18 cellular contexts compared by ENCODE assay signal in genomic region chr10:112299456-112299855, GRCh38. TPM values are rescaled to one million over a fixed set of nuclear protein-coding genes. Genes with fewer than 3 reads are reported as not detected.
DNase-seq lines count a peak whose midpoint lies in the region; ATAC-seq and TF ChIP-seq lines count a peak whose summit lies in the region.
"Had no signal": no experiment of that assay in that cellular context is flagged by ENCODE, and none has a peak within 500 bp of the region (broad histone marks: within the 10 kb centered on the region; RNA-seq: fewer than 3 reads in every experiment).

No MANE protein-coding gene starts in this region.

- H3K36me3 ChIP-seq in GM23338 (ENCODE audit: insufficient read depth), result no peaks in the 10 kb centered on the region
- no peaks in the 10 kb centered on the region for H3K36me3 ChIP-seq in thyroid gland
- no peaks in the 10 kb centered on the region for H3K36me3 ChIP-seq in mucosa of descending colon (ENCODE audit: low read depth)
- H3K36me3 ChIP-seq in Karpas-422 (ENCODE audit: insufficient read depth, low read length), result no peaks in the 10 kb centered on the region
- H3K36me3 ChIP-seq: BE2C had no signal

- no peak for TF ChIP-seq POLR2A in thyroid gland (IDR thresholded peaks at IDR 0.05)

- H3K36me3 Mint-ChIP-seq in GM23338 (ENCODE audit: low read depth), result no peaks in the 10 kb centered on the region
- no peaks in the 10 kb centered on the region for H3K36me3 Mint-ChIP-seq in nephron progenitor cell (ENCODE audit: low read depth)
- no peaks in the 10 kb centered on the region for H3K36me3 Mint-ChIP-seq in stimulated activated memory B cell treated with anti-CD40 and anti-IgM and Interleukin-4, amounts not matched to agents 10 μg/mL and 1 μg/mL and 100 μg/mL, for 72 hours

- H4K20me1 ChIP-seq in GM23338 (replicated peaks; ENCODE audit: insufficient read depth) (no peaks in the 10 kb centered on the region), Karpas-422 (ENCODE audit: insufficient read depth, low read depth, low read length) (no peaks in the 10 kb centered on the region)

- H3K27ac ChIP-seq in GM23338 (ENCODE audit: low read depth) (no peak overlapping the region), thyroid gland (peak overlapping the region; percentile 75 to 97 (median 86)), Karpas-422 (ENCODE audit: low read length) (no peak overlapping the region)
- H3K27ac ChIP-seq: HL-60 had no signal

- no peak overlapping the region for H3K4me3 Mint-ChIP-seq in GM23338
- H3K4me3 Mint-ChIP-seq in nephron progenitor cell, result no peak overlapping the region
- no peak overlapping the region for H3K4me3 Mint-ChIP-seq in stimulated activated memory B cell treated with anti-CD40 and anti-IgM and Interleukin-4, amounts not matched to agents 10 μg/mL and 1 μg/mL and 100 μg/mL, for 72 hours
- H3K4me3 Mint-ChIP-seq: CD4-positive, alpha-beta T cell; HFFc6 had no signal

- no peak overlapping the region for H3K9ac ChIP-seq in Karpas-422 (ENCODE audit: low read length)

- H3K4me1 ChIP-seq in GM23338 (ENCODE audit: insufficient read depth), result no peaks in the 10 kb centered on the region
- peaks cover 25 to 48% of the 10 kb centered on the region in 2 donors for H3K4me1 ChIP-seq in thyroid gland
- no peaks in the 10 kb centered on the region for H3K4me1 ChIP-seq in mucosa of descending colon (ENCODE audit: low read depth)
- peaks cover 32% of the 10 kb centered on the region for H3K4me1 ChIP-seq in Karpas-422 (ENCODE audit: low read length)

- intact Hi-C loops in thyroid gland (cut with DNase I), result no loop called here
- intact Hi-C loops in mucosa of descending colon (cut with DNase I, micrococcal nuclease), result no loop called here

- H3K9me3 Mint-ChIP-seq in GM23338 (no peaks in the 10 kb centered on the region), nephron progenitor cell (no peaks in the 10 kb centered on the region)
- H3K9me3 Mint-ChIP-seq in stimulated activated memory B cell treated with anti-CD40 and anti-IgM and Interleukin-4, amounts not matched to agents 10 μg/mL and 1 μg/mL and 100 μg/mL, for 72 hours, result no peaks in the 10 kb centered on the region
- H3K9me3 Mint-ChIP-seq: CD4-positive, alpha-beta T cell; HFFc6 had no signal

- H3K4me1 Mint-ChIP-seq in GM23338, result no peaks in the 10 kb centered on the region
- H3K4me1 Mint-ChIP-seq in nephron progenitor cell, result peaks cover 13% of the 10 kb centered on the region
- H3K4me1 Mint-ChIP-seq in stimulated activated memory B cell treated with anti-CD40 and anti-IgM and Interleukin-4, amounts not matched to agents 10 μg/mL and 1 μg/mL and 100 μg/mL, for 72 hours, result no peaks in the 10 kb centered on the region

- H3K27me3 Mint-ChIP-seq in GM23338 (ENCODE audit: insufficient read depth, low read depth, poor library complexity), result peaks cover 3% of the 10 kb centered on the region
- H3K27me3 Mint-ChIP-seq in nephron progenitor cell (ENCODE audit: low read depth, poor library complexity), result peaks cover 15% of the 10 kb centered on the region
- H3K27me3 Mint-ChIP-seq in stimulated activated memory B cell treated with anti-CD40 and anti-IgM and Interleukin-4, amounts not matched to agents 10 μg/mL and 1 μg/mL and 100 μg/mL, for 72 hours, result peaks cover 6% of the 10 kb centered on the region
- H3K27me3 Mint-ChIP-seq: CD4-positive, alpha-beta T cell had no signal

- no peaks in the 10 kb centered on the region for H3K27me3 ChIP-seq in GM23338 (ENCODE audit: insufficient read depth)
- H3K27me3 ChIP-seq in thyroid gland, result no peaks in the 10 kb centered on the region
- H3K27me3 ChIP-seq in Karpas-422 (ENCODE audit: low read length), result no peaks in the 10 kb centered on the region
- H3K27me3 ChIP-seq: BE2C had no signal

- TF ChIP-seq CTCF in GM23338 (conservative IDR thresholded peaks at IDR 0.05; ENCODE audit: low read depth in 2 of 2) (no peak), LNCaP clone FGC (IDR thresholded peaks at IDR 0.05; ENCODE audit: control insufficient read depth, extremely low read depth, insufficient read depth) (no peak), nephron progenitor cell (IDR thresholded peaks at IDR 0.05) (no peak), thyroid gland (IDR thresholded peaks at IDR 0.05) (no peak), mucosa of descending colon (IDR thresholded peaks at IDR 0.05) (no peak)

- H3K79me2 ChIP-seq in GM23338 (replicated peaks; ENCODE audit: insufficient read depth), result no peaks in the 10 kb centered on the region
- H3K79me2 ChIP-seq in Karpas-422 (ENCODE audit: low read length), result no peaks in the 10 kb centered on the region

- DNase-seq in GM23338 (ENCODE audit: low spot score) (no peak), LNCaP clone FGC (ENCODE audit: low read depth) (peak; percentile 52), nephron progenitor cell (no peak), thyroid gland (peak; percentile 59 to 72), mucosa of descending colon (no peak), Karpas-422 (no peak)
- DNase-seq: ACHN; BE2C; C1 segment of cervical spinal cord; Caco-2; CD4-positive, alpha-beta T cell; GOT3; H7; HFFc6 had no signal

- H3K4me3 ChIP-seq in GM23338, result no peak overlapping the region
- H3K4me3 ChIP-seq in LNCaP clone FGC (ENCODE audit: low read depth, low read length), result no peak overlapping the region
- no peak overlapping the region for H3K4me3 ChIP-seq in thyroid gland (replicated peaks in 1 of 3)
- no peak overlapping the region for H3K4me3 ChIP-seq in mucosa of descending colon
- no peak overlapping the region for H3K4me3 ChIP-seq in Karpas-422 (ENCODE audit: low read length)

- H3K9me2 ChIP-seq in GM23338 (ENCODE audit: insufficient read depth) (no peaks in the 10 kb centered on the region), Karpas-422 (replicated peaks; ENCODE audit: insufficient read depth, low read length) (no peaks in the 10 kb centered on the region)

- ATAC-seq in GM23338, result peak; percentile 34; the same call in 2 of the 3 replicates
- no peak for ATAC-seq in mucosa of descending colon
- ATAC-seq in stimulated activated memory B cell treated with anti-CD40 and anti-IgM and Interleukin-4, amounts not matched to agents 10 μg/mL and 1 μg/mL and 100 μg/mL, for 72 hours, result no peak
- ATAC-seq: HCT116 had no signal

- WGBS in thyroid gland, 2 donors, result 47 to 59% methylated on average over 15 of the region's 15 CpGs

- no peak overlapping the region for H3K27ac Mint-ChIP-seq in GM23338
- peak overlapping the region; percentile 78 for H3K27ac Mint-ChIP-seq in nephron progenitor cell
- no peak overlapping the region for H3K27ac Mint-ChIP-seq in stimulated activated memory B cell treated with anti-CD40 and anti-IgM and Interleukin-4, amounts not matched to agents 10 μg/mL and 1 μg/mL and 100 μg/mL, for 72 hours
- H3K27ac Mint-ChIP-seq: CD4-positive, alpha-beta T cell; HFFc6 had no signal

- H3K9me3 ChIP-seq in thyroid gland, result no peaks in the 10 kb centered on the region
- no peaks in the 10 kb centered on the region for H3K9me3 ChIP-seq in mucosa of descending colon
- no peaks in the 10 kb centered on the region for H3K9me3 ChIP-seq in Karpas-422 (ENCODE audit: low read length)
- H3K9me3 ChIP-seq: BE2C, Caco-2 had no signal

- no peaks in the 10 kb centered on the region for H3F3A ChIP-seq in GM23338 (replicated peaks; ENCODE audit: low read depth)

- no peak overlapping the region for H3K4me2 ChIP-seq in GM23338
- H3K4me2 ChIP-seq in Karpas-422 (ENCODE audit: low read depth, low read length, poor library complexity, severe bottlenecking), result no peak overlapping the region

- H2AFZ ChIP-seq in GM23338, result no peak overlapping the region; the same call in 1 of the 2 replicates
- H2AFZ ChIP-seq in Karpas-422 (ENCODE audit: low read length), result no peak overlapping the region

TF ChIP-seq in GM23338, 12 proteins besides CTCF, POLR2A, EP300 and RAD21:
- TF ChIP-seq ZNF331 (CRISPR knock-in tag; IDR thresholded peaks at IDR 0.05; ENCODE audit: low read depth), result no peak
- TF ChIP-seq, protein P1, sequence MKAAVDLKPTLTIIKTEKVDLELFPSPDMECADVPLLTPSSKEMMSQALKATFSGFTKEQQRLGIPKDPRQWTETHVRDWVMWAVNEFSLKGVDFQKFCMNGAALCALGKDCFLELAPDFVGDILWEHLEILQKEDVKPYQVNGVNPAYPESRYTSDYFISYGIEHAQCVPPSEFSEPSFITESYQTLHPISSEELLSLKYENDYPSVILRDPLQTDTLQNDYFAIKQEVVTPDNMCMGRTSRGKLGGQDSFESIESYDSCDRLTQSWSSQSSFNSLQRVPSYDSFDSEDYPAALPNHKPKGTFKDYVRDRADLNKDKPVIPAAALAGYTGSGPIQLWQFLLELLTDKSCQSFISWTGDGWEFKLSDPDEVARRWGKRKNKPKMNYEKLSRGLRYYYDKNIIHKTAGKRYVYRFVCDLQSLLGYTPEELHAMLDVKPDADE (IDR thresholded peaks at IDR 0.05), result no peak
- no peak for TF ChIP-seq JUNB (IDR thresholded peaks at IDR 0.05; ENCODE audit: unreplicated experiment)
- no peak for TF ChIP-seq STAT1 (IDR thresholded peaks at IDR 0.05; ENCODE audit: unreplicated experiment)
- no peak for TF ChIP-seq EZH2phosphoT487 (IDR thresholded peaks at IDR 0.05; ENCODE audit: unreplicated experiment)
- TF ChIP-seq POLR2AphosphoS5 (IDR thresholded peaks at IDR 0.05; ENCODE audit: low read depth), result no peak

RNA-seq across cellular contexts. Expression of gene TECTB, which starts 16.3 kb away (rescaled TPM):
- total RNA-seq in GM23338 (2014; rRNA removed; shearing (Covaris generic)), result not detected in 2 replicates
- polyA plus RNA-seq in GM23338 (2016; fragmentation: Nextera tagmentation; extraction: Ambion mirVana), result not detected in 2 replicates
- total RNA-seq in thyroid gland, result under 1 TPM; 0.29 to 0.89 (median 0.72) TPM
- total RNA-seq in mucosa of descending colon, result not detected
- not detected in 2 replicates for total RNA-seq in Karpas-422 (2014; rRNA removed; shearing (Covaris generic); ENCODE audit: low replicate concordance)
- total RNA-seq: CD4-positive, alpha-beta T cell; H7; HFFc6; HT1080 had no signal

Comparison
In these comparisons a context has a peak if more than half of its experiments do, and no peak if none do; other contexts are left out.
1. DNase-seq: peak in LNCaP clone FGC (single experiment) and thyroid gland (2 of 2); none in GM23338 (single experiment), nephron progenitor cell (single experiment), mucosa of descending colon (0 of 3) and Karpas-422 (single experiment).
2. H3K27ac ChIP-seq: peak in thyroid gland (3 of 3); none in GM23338 (single experiment) and Karpas-422 (single experiment).